Comparison of ENCODE assay signal across 10 cellular contexts in the genomic region with DNA sequence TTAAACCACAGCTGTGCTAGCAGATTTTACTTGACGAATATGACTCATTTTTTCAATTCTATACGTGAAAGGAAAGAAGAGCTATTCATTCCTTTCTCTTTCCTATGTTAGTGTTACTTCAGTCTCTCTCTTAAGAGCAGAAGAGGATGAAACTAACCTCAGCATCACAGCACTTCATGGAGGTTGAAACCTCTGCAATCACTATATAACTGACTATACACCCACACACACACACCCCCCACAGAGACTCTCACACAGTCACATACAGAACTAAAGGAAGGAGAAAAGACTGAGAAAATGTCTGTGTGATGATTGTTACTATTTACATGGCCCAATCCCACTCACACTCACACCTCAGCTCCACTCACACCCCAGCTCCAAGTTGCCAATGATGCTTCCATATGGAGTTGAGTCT.
DNase-seq lines count a peak whose midpoint lies in the region; ATAC-seq and TF ChIP-seq lines count a peak whose summit lies in the region.
"Had no signal": no experiment of that assay in that cellular context is flagged by ENCODE, and none has a peak within 500 bp of the region (broad histone marks: within the 10 kb centered on the region; RNA-seq: fewer than 3 reads in every experiment).

No MANE protein-coding gene starts in this region.

- TF ChIP-seq EP300 in upper lobe of left lung (IDR thresholded peaks at IDR 0.05) = no peak

- WGBS in upper lobe of left lung, 2 donors = 80 to 87% methylated on average over 2 of the region's 2 CpGs

- peak; percentile 84 for DNase-seq in activated CD4-positive, alpha-beta memory T cell treated with anti-CD3 and anti-CD28 coated beads for 36 hours
- DNase-seq in activated CD4-positive, alpha-beta memory T cell treated with anti-CD3 and anti-CD28 coated beads, Interleukin-2, amount 10 ng/mL, durations not matched to agents 7 days and 5 days = no peak
- peak; percentile 65 to 75 for DNase-seq in activated CD4-positive, alpha-beta T cell treated with anti-CD3 and anti-CD28 coated beads, Interleukin-2, amount 50 U/mL, for 48 hours
- DNase-seq in stimulated activated CD8-positive, alpha-beta memory T cell treated with anti-CD3 and anti-CD28 coated beads, Interleukin-7, amount 100 ng/mL, for 48 hours (ENCODE audit: extremely low read depth in 1 of 2, low read depth in 1 of 2) = peak; percentile 15 to 66
- DNase-seq in NOMO-1 treated with dmso at 0.1 percent for 144 hours (lab: John Stamatoyannopoulos, UW; ENCODE audit: unreplicated experiment) (no peak), NCI-H187 treated with DMSO at 0.1 percent for 48 hours (lab: John Stamatoyannopoulos, UW) (no peak), upper lobe of left lung (no peak)
- DNase-seq: mucosa of descending colon, NCI-H510A treated with DMSO at 0.1 percent for 48 hours had no signal

- peaks cover 35% of the 10 kb centered on the region for H3K27me3 Mint-ChIP-seq in activated CD4-positive, alpha-beta memory T cell treated with anti-CD3 and anti-CD28 coated beads for 36 hours
- peaks cover 17% of the 10 kb centered on the region for H3K27me3 Mint-ChIP-seq in activated CD4-positive, alpha-beta memory T cell treated with anti-CD3 and anti-CD28 coated beads, Interleukin-2, amount 10 ng/mL, durations not matched to agents 7 days and 5 days

- H3K9me3 Mint-ChIP-seq in activated CD4-positive, alpha-beta memory T cell treated with anti-CD3 and anti-CD28 coated beads for 36 hours = no peaks in the 10 kb centered on the region
- no peaks in the 10 kb centered on the region for H3K9me3 Mint-ChIP-seq in activated CD4-positive, alpha-beta memory T cell treated with anti-CD3 and anti-CD28 coated beads, Interleukin-2, amount 10 ng/mL, durations not matched to agents 7 days and 5 days

- H3K4me3 Mint-ChIP-seq in activated CD4-positive, alpha-beta memory T cell treated with anti-CD3 and anti-CD28 coated beads for 36 hours = no peak overlapping the region
- H3K4me3 Mint-ChIP-seq in activated CD4-positive, alpha-beta memory T cell treated with anti-CD3 and anti-CD28 coated beads, Interleukin-2, amount 10 ng/mL, durations not matched to agents 7 days and 5 days = no peak overlapping the region

- H3K27ac ChIP-seq in upper lobe of left lung = no peak overlapping the region

- peaks cover 19% of the 10 kb centered on the region for H3K4me1 Mint-ChIP-seq in activated CD4-positive, alpha-beta memory T cell treated with anti-CD3 and anti-CD28 coated beads for 36 hours (ENCODE audit: low read depth)
- H3K4me1 Mint-ChIP-seq in activated CD4-positive, alpha-beta memory T cell treated with anti-CD3 and anti-CD28 coated beads, Interleukin-2, amount 10 ng/mL, durations not matched to agents 7 days and 5 days = peaks cover 17% of the 10 kb centered on the region

- ATAC-seq in HG02840 (IDR thresholded peaks at IDR 0.05; ENCODE audit: low FRiP score, unreplicated experiment) = peak; percentile 69
- no peak for ATAC-seq in upper lobe of left lung (ENCODE audit: low FRiP score in 2 of 2)
- ATAC-seq: mucosa of descending colon had no signal

- no peaks in the 10 kb centered on the region for H3K36me3 Mint-ChIP-seq in activated CD4-positive, alpha-beta memory T cell treated with anti-CD3 and anti-CD28 coated beads for 36 hours
- no peaks in the 10 kb centered on the region for H3K36me3 Mint-ChIP-seq in activated CD4-positive, alpha-beta memory T cell treated with anti-CD3 and anti-CD28 coated beads, Interleukin-2, amount 10 ng/mL, durations not matched to agents 7 days and 5 days (ENCODE audit: low read depth)

- TF ChIP-seq POLR2A in upper lobe of left lung (IDR thresholded peaks at IDR 0.05) = no peak

- intact Hi-C loops in activated CD4-positive, alpha-beta memory T cell treated with anti-CD3 and anti-CD28 coated beads for 36 hours (cut with micrococcal nuclease) = loop anchor here (1.0 to 10.0 kb wide), 9 partner anchors 31 to 1067 kb away; partner anchors contain the start of genes KIF20B and PANK1

- no peak for TF ChIP-seq CTCF in upper lobe of left lung (IDR thresholded peaks at IDR 0.05)

- CTCF ChIA-PET in activated CD4-positive, alpha-beta memory T cell treated with anti-CD3 and anti-CD28 coated beads for 36 hours (lab: Charles Lee) = interaction anchor here (2.0 kb wide), 1 partner anchor 10 kb away, joined by 5 read pairs; no protein-coding TSS in a partner anchor
- CTCF ChIA-PET in activated CD4-positive, alpha-beta memory T cell treated with anti-CD3 and anti-CD28 coated beads, Interleukin-2, amount 10 ng/mL, durations not matched to agents 7 days and 5 days (lab: Charles Lee) = no interaction called here

- H3K9me3 ChIP-seq in upper lobe of left lung = no peaks in the 10 kb centered on the region
- H3K9me3 ChIP-seq: mucosa of descending colon had no signal

- POLR2A ChIA-PET in activated CD4-positive, alpha-beta memory T cell treated with anti-CD3 and anti-CD28 coated beads for 36 hours (lab: Charles Lee) = interaction anchor here (1.3 to 1.6 kb wide), 2 partner anchors 56 to 1067 kb away, joined by 4 to 7 read pairs; partner anchors contain the start of gene RPP30
- POLR2A ChIA-PET in activated CD4-positive, alpha-beta memory T cell treated with anti-CD3 and anti-CD28 coated beads, Interleukin-2, amount 10 ng/mL, durations not matched to agents 7 days and 5 days (lab: Charles Lee) = interaction anchor here (1.1 kb wide), 1 partner anchor 11 kb away, joined by 4 read pairs; no protein-coding TSS in a partner anchor

- H3K4me3 ChIP-seq in upper lobe of left lung = no peak overlapping the region
- H3K4me3 ChIP-seq: mucosa of descending colon had no signal

- no peaks in the 10 kb centered on the region for H3K27me3 ChIP-seq in upper lobe of left lung

- H3K36me3 ChIP-seq in upper lobe of left lung = no peaks in the 10 kb centered on the region

- H3K4me1 ChIP-seq in upper lobe of left lung = no peaks in the 10 kb centered on the region

- H3K27ac Mint-ChIP-seq in activated CD4-positive, alpha-beta memory T cell treated with anti-CD3 and anti-CD28 coated beads for 36 hours = peak overlapping the region; percentile 4
- H3K27ac Mint-ChIP-seq in activated CD4-positive, alpha-beta memory T cell treated with anti-CD3 and anti-CD28 coated beads, Interleukin-2, amount 10 ng/mL, durations not matched to agents 7 days and 5 days = no peak overlapping the region

Comparison
In these comparisons a context has a peak if more than half of its experiments do, and no peak if none do; other contexts are left out.
1. DNase-seq: peak in activated CD4-positive, alpha-beta memory T cell treated with anti-CD3 and anti-CD28 coated beads for 36 hours (single experiment), activated CD4-positive, alpha-beta T cell treated with anti-CD3 and anti-CD28 coated beads, Interleukin-2, amount 50 U/mL, for 48 hours (2 of 2) and stimulated activated CD8-positive, alpha-beta memory T cell treated with anti-CD3 and anti-CD28 coated beads, Interleukin-7, amount 100 ng/mL, for 48 hours (2 of 2); none in activated CD4-positive, alpha-beta memory T cell treated with anti-CD3 and anti-CD28 coated beads, Interleukin-2, amount 10 ng/mL, durations not matched to agents 7 days and 5 days (single experiment), NOMO-1 treated with dmso at 0.1 percent for 144 hours (single experiment), NCI-H187 treated with DMSO at 0.1 percent for 48 hours (single experiment) and upper lobe of left lung (0 of 2).